10 cellular contexts compared by ENCODE assay signal in genomic region chr1:6491966-6492365, GRCh38. TPM values are rescaled to one million over a fixed set of nuclear protein-coding genes. Genes with fewer than 3 reads are reported as not detected.
DNase-seq lines count a peak whose midpoint lies in the region; ATAC-seq and TF ChIP-seq lines count a peak whose summit lies in the region.
"Had no signal": no experiment of that assay in that cellular context is flagged by ENCODE, and none has a peak within 500 bp of the region (broad histone marks: within the 10 kb centered on the region; RNA-seq: fewer than 3 reads in every experiment).

No MANE protein-coding gene starts in this region.

- no peak for DNase-seq in GM23338 (ENCODE audit: low spot score)
- no peak for DNase-seq in activated naive CD8-positive, alpha-beta T cell treated with anti-CD3 and anti-CD28 coated beads for 36 hours
- DNase-seq in NOMO-1 treated with DMSO at 0.1 percent for 48 hours (lab: John Stamatoyannopoulos, UW; ENCODE audit: unreplicated experiment) = no peak
- no peak for DNase-seq in ascending aorta (ENCODE audit: low spot score in 2 of 2)
- DNase-seq in transverse colon = no peak
- DNase-seq in NCI-H2171 treated with DMSO at 0.1 percent for 48 hours (lab: John Stamatoyannopoulos, UW) = no peak
- DNase-seq: activated gamma-delta T cell; stimulated activated CD4-positive, alpha-beta T cell treated with anti-CD3 and anti-CD28 coated beads, Interleukin-12 subunit alpha, Interleukin-12 subunit beta, amount 100 ng/mL, for 4 hours had no signal

- no peaks in the 10 kb centered on the region for H3K9me3 Mint-ChIP-seq in GM23338
- H3K9me3 Mint-ChIP-seq in activated naive CD8-positive, alpha-beta T cell treated with anti-CD3 and anti-CD28 coated beads for 36 hours = no peaks in the 10 kb centered on the region

- H3F3A ChIP-seq in GM23338 (replicated peaks; ENCODE audit: low read depth) = peaks cover 17% of the 10 kb centered on the region

- intact Hi-C loops in ascending aorta (cut with DNase I) (loop anchor here (2.0 kb wide), 1 partner anchor 63 kb away; the partner anchor contains the start of genes NOL9 and TAS1R1), transverse colon (cut with DNase I; ENCODE audit: low total_unique reads) (no loop called here)

- in situ Hi-C loops in transverse colon (cut with MboI; ENCODE audit: low pct_ligation_motif_present in 1 of 4, low pct_unique_long_range_greater_than_20kb in 1 of 4, low sequenced_read_pairs in 3 of 4) = loop anchor here in 3 of 4 donors (25.0 kb wide), 1 partner anchor 145 kb away; no protein-coding TSS in a partner anchor

- H3K27me3 Mint-ChIP-seq in GM23338 (ENCODE audit: insufficient read depth, low read depth, poor library complexity) = peaks cover 29% of the 10 kb centered on the region
- H3K27me3 Mint-ChIP-seq in activated naive CD8-positive, alpha-beta T cell treated with anti-CD3 and anti-CD28 coated beads for 36 hours = peaks cover 5% of the 10 kb centered on the region

- 89 to 98% methylated on average over 8 to 10 of the region's 10 CpGs for WGBS in mesodermal cell (ENCODE audit: insufficient coverage in 2 of 2), 2 experiments
- WGBS in transverse colon (ENCODE audit: low coverage in 1 of 2), 2 donors = 88% methylated on average over 10 of the region's 10 CpGs; no CpG with 5 or more reads in 1 of the 2 donors

- H4K20me1 ChIP-seq in BLaER1 treated with 17β-estradiol and CSF1 and Interleukin-3, amounts not matched to agents 10 nM and 100 nM = peaks cover 0 to 67% (median 11%) of the 10 kb centered on the region in 11 experiments; a peak in 12 of 22 replicates
- H4K20me1 ChIP-seq in GM23338 (replicated peaks; ENCODE audit: insufficient read depth) = no peaks in the 10 kb centered on the region; the same call in 1 of the 2 replicates

- peak overlapping the region in 3 of 11 experiments; percentile 69 to 78 (median 75); a peak in 5 of 22 replicates for H3K9ac ChIP-seq in BLaER1 treated with 17β-estradiol and CSF1 and Interleukin-3, amounts not matched to agents 10 nM and 100 nM

- TF ChIP-seq POLR2A in transverse colon (IDR thresholded peaks at IDR 0.05) = no peak

- no peaks in the 10 kb centered on the region for H3K9me3 ChIP-seq in BLaER1 treated with 17β-estradiol and CSF1 and Interleukin-3, amounts not matched to agents 10 nM and 100 nM (replicated peaks in 1 of 11)
- no peaks in the 10 kb centered on the region for H3K9me3 ChIP-seq in mesodermal cell (ENCODE audit: control insufficient read depth, low read length)
- no peaks in the 10 kb centered on the region for H3K9me3 ChIP-seq in ascending aorta
- H3K9me3 ChIP-seq in transverse colon = no peaks in the 10 kb centered on the region

- no peak overlapping the region for H2AFZ ChIP-seq in GM23338

- ATAC-seq in GM23338 = no peak

- TF ChIP-seq CTCF in GM23338 (conservative IDR thresholded peaks at IDR 0.05; ENCODE audit: low read depth in 2 of 2) (no peak), ascending aorta (IDR thresholded peaks at IDR 0.05) (no peak), transverse colon (IDR thresholded peaks at IDR 0.05) (no peak)

- H3K27ac Mint-ChIP-seq in GM23338 = no peak overlapping the region
- H3K27ac Mint-ChIP-seq in activated naive CD8-positive, alpha-beta T cell treated with anti-CD3 and anti-CD28 coated beads for 36 hours = peak overlapping the region; percentile 62

- H3K79me2 ChIP-seq in GM23338 (replicated peaks; ENCODE audit: insufficient read depth) = no peaks in the 10 kb centered on the region

- H3K4me3 Mint-ChIP-seq in GM23338 = peak overlapping the region; percentile 74
- H3K4me3 Mint-ChIP-seq in activated naive CD8-positive, alpha-beta T cell treated with anti-CD3 and anti-CD28 coated beads for 36 hours = peak overlapping the region; percentile 82

- H3K4me3 ChIP-seq in BLaER1 treated with 17β-estradiol and CSF1 and Interleukin-3, amounts not matched to agents 10 nM and 100 nM = peak overlapping the region in 1 of 10 experiments; percentile 64; a peak in 2 of 20 replicates
- H3K4me3 ChIP-seq in GM23338 (peak overlapping the region; percentile 94), mesodermal cell (ENCODE audit: extremely low read depth, insufficient read depth, low read length, poor library complexity, severe bottlenecking) (no peak overlapping the region), ascending aorta (no peak overlapping the region), transverse colon (no peak overlapping the region)

- peaks cover 5 to 70% (median 23%) of the 10 kb centered on the region in 11 experiments; a peak in 21 of 22 replicates for H3K27me3 ChIP-seq in BLaER1 treated with 17β-estradiol and CSF1 and Interleukin-3, amounts not matched to agents 10 nM and 100 nM
- H3K27me3 ChIP-seq in GM23338 (ENCODE audit: insufficient read depth) (peaks cover 14% of the 10 kb centered on the region), ascending aorta (no peaks in the 10 kb centered on the region), transverse colon (peaks cover 16% of the 10 kb centered on the region)

- H3K36me3 Mint-ChIP-seq in GM23338 (ENCODE audit: low read depth) = no peaks in the 10 kb centered on the region
- H3K36me3 Mint-ChIP-seq in activated naive CD8-positive, alpha-beta T cell treated with anti-CD3 and anti-CD28 coated beads for 36 hours = no peaks in the 10 kb centered on the region

- H3K9me2 ChIP-seq in GM23338 (ENCODE audit: insufficient read depth) = no peaks in the 10 kb centered on the region

- H3K4me1 Mint-ChIP-seq in GM23338 = peaks cover 34% of the 10 kb centered on the region
- peaks cover 19% of the 10 kb centered on the region for H3K4me1 Mint-ChIP-seq in activated naive CD8-positive, alpha-beta T cell treated with anti-CD3 and anti-CD28 coated beads for 36 hours

- H3K4me1 ChIP-seq in BLaER1 treated with 17β-estradiol and CSF1 and Interleukin-3, amounts not matched to agents 10 nM and 100 nM = peaks cover 32 to 68% (median 63%) of the 10 kb centered on the region in 10 experiments
- H3K4me1 ChIP-seq in GM23338 (ENCODE audit: insufficient read depth) (peaks cover 33% of the 10 kb centered on the region), mesodermal cell (ENCODE audit: control insufficient read depth, insufficient read depth, low read length, poor library complexity, severe bottlenecking) (peaks cover 27% of the 10 kb centered on the region), ascending aorta (peaks cover 11 to 23% of the 10 kb centered on the region in 2 donors), transverse colon (peaks cover 7 to 38% (median 30%) of the 10 kb centered on the region in 4 donors)

- H3K4me2 ChIP-seq in BLaER1 treated with 17β-estradiol and CSF1 and Interleukin-3, amounts not matched to agents 10 nM and 100 nM = peak overlapping the region; percentile 23 to 100 (median 98); a peak in 21 of 22 replicates
- H3K4me2 ChIP-seq in GM23338 = peak overlapping the region; percentile 97

- H3K27ac ChIP-seq in BLaER1 treated with 17β-estradiol and CSF1 and Interleukin-3, amounts not matched to agents 10 nM and 100 nM = peak overlapping the region in 4 of 11 experiments; percentile 18 to 68 (median 43); a peak in 6 of 22 replicates
- H3K27ac ChIP-seq in GM23338 (ENCODE audit: low read depth) (no peak overlapping the region), mesodermal cell (ENCODE audit: low read depth, low read length, severe bottlenecking) (peak overlapping the region; percentile 71), ascending aorta (peak overlapping the region in 1 of 2 donors; percentile 50), transverse colon (no peak overlapping the region)

- no peak for TF ChIP-seq EP300 in transverse colon (IDR thresholded peaks at IDR 0.05; ENCODE audit: low read depth)

- H3K36me3 ChIP-seq in BLaER1 treated with 17β-estradiol and CSF1 and Interleukin-3, amounts not matched to agents 10 nM and 100 nM = no peaks in the 10 kb centered on the region
- H3K36me3 ChIP-seq in GM23338 (ENCODE audit: insufficient read depth) = no peaks in the 10 kb centered on the region
- no peaks in the 10 kb centered on the region for H3K36me3 ChIP-seq in mesodermal cell (ENCODE audit: control insufficient read depth, insufficient read depth, low read length)
- no peaks in the 10 kb centered on the region for H3K36me3 ChIP-seq in ascending aorta
- H3K36me3 ChIP-seq in transverse colon = no peaks in the 10 kb centered on the region

RNA-seq across cellular contexts. Expression of gene PLEKHG5, which starts 0.5 kb away (rescaled TPM):
- 25.8 and 26.4 TPM in 2 replicates for total RNA-seq in GM23338 (2014; rRNA removed; shearing (Covaris generic))
- 9.0 and 10.2 TPM in 2 replicates for polyA plus RNA-seq in GM23338 (2016; fragmentation: Nextera tagmentation; extraction: Ambion mirVana)
- 1 to 10 TPM; 2.2 to 2.3 TPM for total RNA-seq in activated naive CD8-positive, alpha-beta T cell treated with anti-CD3 and anti-CD28 coated beads for 36 hours
- 27.1 TPM for polyA plus RNA-seq in mesodermal cell (2013, experiment 1 of 2)
- 23.0 TPM for polyA plus RNA-seq in mesodermal cell (2013, experiment 2 of 2)
- total RNA-seq in ascending aorta (11.4 TPM), transverse colon (10 to 100 TPM; 17.9 to 42.7 (median 37.1) TPM)

RNA-seq across cellular contexts. Expression of gene TNFRSF25, which starts 26.0 kb away (rescaled TPM):
- total RNA-seq in GM23338 (2014; rRNA removed; shearing (Covaris generic)) = 25.3 and 26.3 TPM in 2 replicates
- polyA plus RNA-seq in GM23338 (2016; fragmentation: Nextera tagmentation; extraction: Ambion mirVana) = 13.6 and 15.2 TPM in 2 replicates
- 10 to 100 TPM; 64.7 to 67.8 TPM for total RNA-seq in activated naive CD8-positive, alpha-beta T cell treated with anti-CD3 and anti-CD28 coated beads for 36 hours
- 30.6 TPM for polyA plus RNA-seq in mesodermal cell (2013, experiment 1 of 2)
- polyA plus RNA-seq in mesodermal cell (2013, experiment 2 of 2) = 24.6 TPM
- 18.0 TPM for total RNA-seq in ascending aorta
- 10 to 100 TPM; 38.9 to 55.3 (median 45.0) TPM for total RNA-seq in transverse colon
